In genomic region chr3:188255190-188255589, GRCh38 we compare ENCODE assay signal across 18 cellular contexts.
A peak's percentile ranks its signal among the peaks of the same experiment; 100 is the strongest.
DNase-seq lines count a peak whose midpoint lies in the region; ATAC-seq, FAIRE-seq and TF ChIP-seq lines count a peak whose summit lies in the region.
"Had no signal": no experiment of that assay in that cellular context is flagged by ENCODE, and none has a peak within 500 bp of the region (broad histone marks: within the 10 kb centered on the region; RNA-seq: fewer than 3 reads in every experiment).

No MANE protein-coding gene starts in this region.

- TF ChIP-seq CTCF in esophagus squamous epithelium (IDR thresholded peaks at IDR 0.05): no peak
- no peak for TF ChIP-seq CTCF in thoracic aorta (IDR thresholded peaks at IDR 0.05)
- no peak for TF ChIP-seq CTCF in left lung (IDR thresholded peaks at IDR 0.05)
- TF ChIP-seq CTCF in thyroid gland (IDR thresholded peaks at IDR 0.05): no peak

- H3K9me3 ChIP-seq in esophagus squamous epithelium: no peaks in the 10 kb centered on the region
- H3K9me3 ChIP-seq in thoracic aorta: no peaks in the 10 kb centered on the region
- no peaks in the 10 kb centered on the region for H3K9me3 ChIP-seq in left lung
- no peaks in the 10 kb centered on the region for H3K9me3 ChIP-seq in thyroid gland
- H3K9me3 ChIP-seq: Caco-2 had no signal

- no peak for FAIRE-seq in GM12891 (lab: Jason Lieb, UNC)

- H3K9me3 Mint-ChIP-seq in activated T-cell treated with anti-CD3 and anti-CD28 coated beads, Interleukin-2, amount 50 U/mL, for 4 hours: peaks cover 3% of the 10 kb centered on the region
- no peaks in the 10 kb centered on the region for H3K9me3 Mint-ChIP-seq in activated T-helper 17 cell treated with anti-CD3 and anti-CD28 coated beads, Interleukin-2, amount 50 U/mL, for 72 hours

- H3K27me3 Mint-ChIP-seq in activated T-cell treated with anti-CD3 and anti-CD28 coated beads, Interleukin-2, amount 50 U/mL, for 4 hours (ENCODE audit: low read depth): no peaks in the 10 kb centered on the region
- no peaks in the 10 kb centered on the region for H3K27me3 Mint-ChIP-seq in activated T-helper 17 cell treated with anti-CD3 and anti-CD28 coated beads, Interleukin-2, amount 50 U/mL, for 72 hours

- no peak overlapping the region for H3K4me3 Mint-ChIP-seq in activated T-cell treated with anti-CD3 and anti-CD28 coated beads, Interleukin-2, amount 50 U/mL, for 4 hours
- no peak overlapping the region for H3K4me3 Mint-ChIP-seq in activated T-helper 17 cell treated with anti-CD3 and anti-CD28 coated beads, Interleukin-2, amount 50 U/mL, for 72 hours

- no peak for DNase-seq in activated T-cell treated with anti-CD3 and anti-CD28 coated beads, Interleukin-2, amount 50 U/mL, for 4 hours
- no peak for DNase-seq in activated T-cell treated with anti-CD3 and anti-CD28 coated beads, Interleukin-2, amount 50 U/mL, for 1 hour
- DNase-seq in esophagus squamous epithelium (lab: John Stamatoyannopoulos, UW): no peak
- DNase-seq in thoracic aorta (ENCODE audit: low spot score): no peak
- DNase-seq in GM12891 (ENCODE audit: insufficient read length, low spot score): no peak
- DNase-seq in left lung: no peak
- DNase-seq in thyroid gland: no peak
- DNase-seq: AML-193, Caco-2, HCEC 1CT, Karpas-422, MM.1S, NCI-H1105, NCI-H187 treated with DMSO at 0.1 percent for 48 hours, NCI-H446 treated with DMSO at 0.1 percent for 48 hours, NCI-H774, PC-9 had no signal

- TF ChIP-seq POLR2A in esophagus squamous epithelium (IDR thresholded peaks at IDR 0.05) (no peak), GM12891 (IDR thresholded peaks at IDR 0.05; ENCODE audit: low read depth, low read length) (no peak), thyroid gland (IDR thresholded peaks at IDR 0.05) (no peak)

- H3K27ac ChIP-seq in esophagus squamous epithelium (peak overlapping the region in 3 of 4 donors; percentile 36 to 88 (median 56)), thoracic aorta (peak overlapping the region; percentile 39 to 71), left lung (no peak overlapping the region), thyroid gland (no peak overlapping the region)
- H3K27ac ChIP-seq: PC-9 had no signal

- no peaks in the 10 kb centered on the region for H3K27me3 ChIP-seq in esophagus squamous epithelium
- H3K27me3 ChIP-seq in thoracic aorta (replicated peaks; ENCODE audit: insufficient read depth): no peaks in the 10 kb centered on the region
- H3K27me3 ChIP-seq in left lung: no peaks in the 10 kb centered on the region
- no peaks in the 10 kb centered on the region for H3K27me3 ChIP-seq in thyroid gland

- H3K36me3 Mint-ChIP-seq in activated T-cell treated with anti-CD3 and anti-CD28 coated beads, Interleukin-2, amount 50 U/mL, for 4 hours (ENCODE audit: insufficient read depth): peaks cover 14% of the 10 kb centered on the region
- peaks cover 12% of the 10 kb centered on the region for H3K36me3 Mint-ChIP-seq in activated T-helper 17 cell treated with anti-CD3 and anti-CD28 coated beads, Interleukin-2, amount 50 U/mL, for 72 hours (ENCODE audit: low read depth)

- peaks cover 32% of the 10 kb centered on the region for H3K4me1 Mint-ChIP-seq in activated T-cell treated with anti-CD3 and anti-CD28 coated beads, Interleukin-2, amount 50 U/mL, for 4 hours (ENCODE audit: low read depth)
- H3K4me1 Mint-ChIP-seq in activated T-helper 17 cell treated with anti-CD3 and anti-CD28 coated beads, Interleukin-2, amount 50 U/mL, for 72 hours: peaks cover 38% of the 10 kb centered on the region

- H3K4me3 ChIP-seq in esophagus squamous epithelium: no peak overlapping the region
- H3K4me3 ChIP-seq in thoracic aorta: no peak overlapping the region
- no peak overlapping the region for H3K4me3 ChIP-seq in left lung
- no peak overlapping the region for H3K4me3 ChIP-seq in thyroid gland (replicated peaks in 1 of 3)
- H3K4me3 ChIP-seq: PC-9 had no signal

- H3K36me3 ChIP-seq in esophagus squamous epithelium: peaks cover 0 to 8% (median 0%) of the 10 kb centered on the region in 3 donors
- no peaks in the 10 kb centered on the region for H3K36me3 ChIP-seq in thoracic aorta
- H3K36me3 ChIP-seq in left lung: no peaks in the 10 kb centered on the region
- no peaks in the 10 kb centered on the region for H3K36me3 ChIP-seq in thyroid gland

- ATAC-seq in activated T-cell treated with anti-CD3 and anti-CD28 coated beads, Interleukin-2, amount 50 U/mL, for 4 hours: peak; percentile 7 to 20
- peak; percentile 76 for ATAC-seq in activated T-helper 17 cell treated with anti-CD3 and anti-CD28 coated beads, Interleukin-2, amount 50 U/mL, for 72 hours (replicated peaks)
- no peak for ATAC-seq in thoracic aorta (ENCODE audit: insufficient number of reproducible peaks, low FRiP score, low read depth)
- ATAC-seq in left lung: no peak

- 80 to 94% methylated on average over 2 of the region's 2 CpGs for WGBS in esophagus squamous epithelium, 2 donors
- WGBS in thyroid gland, 2 donors: 96 to 100% methylated on average over 2 of the region's 2 CpGs

- intact Hi-C loops in esophagus squamous epithelium (cut with DNase I) (no loop called here), left lung (cut with DNase I) (no loop called here), thyroid gland (cut with DNase I) (no loop called here)

- H3K27ac Mint-ChIP-seq in activated T-helper 17 cell treated with anti-CD3 and anti-CD28 coated beads, Interleukin-2, amount 50 U/mL, for 72 hours: peak overlapping the region; percentile 40

- peaks cover 0 to 39% (median 13%) of the 10 kb centered on the region in 3 donors for H3K4me1 ChIP-seq in esophagus squamous epithelium
- H3K4me1 ChIP-seq in thoracic aorta (ENCODE audit: control insufficient read depth in 1 of 2, low read depth in 2 of 2): peaks cover 28 to 71% of the 10 kb centered on the region in 2 donors
- peaks cover 8 to 13% of the 10 kb centered on the region in 2 donors for H3K4me1 ChIP-seq in left lung
- peaks cover 0 to 6% of the 10 kb centered on the region in 2 donors for H3K4me1 ChIP-seq in thyroid gland

TF ChIP-seq in GM12891, 5 proteins besides CTCF, POLR2A, EP300 and RAD21:
- TF ChIP-seq SPI1 (IDR thresholded peaks at IDR 0.05; ENCODE audit: low read depth, low read length): no peak
- TF ChIP-seq POLR2AphosphoS5 (IDR thresholded peaks at IDR 0.05; ENCODE audit: low read depth, low read length): no peak
- TF ChIP-seq POU2F2 (IDR thresholded peaks at IDR 0.05; ENCODE audit: low read depth, low read length): no peak
- no peak for TF ChIP-seq TAF1 (IDR thresholded peaks at IDR 0.05; ENCODE audit: low read depth, low read length)
- no peak for TF ChIP-seq PAX5 (IDR thresholded peaks at IDR 0.05; ENCODE audit: insufficient read depth, low read length, severe bottlenecking)

Comparison
In these comparisons a context has a peak if more than half of its experiments do, and no peak if none do; other contexts are left out.
1. ATAC-seq: peak in activated T-cell treated with anti-CD3 and anti-CD28 coated beads, Interleukin-2, amount 50 U/mL, for 4 hours (2 of 2) and activated T-helper 17 cell treated with anti-CD3 and anti-CD28 coated beads, Interleukin-2, amount 50 U/mL, for 72 hours (single experiment); none in thoracic aorta (single experiment) and left lung (single experiment).
2. H3K27ac ChIP-seq: peak in esophagus squamous epithelium (3 of 4) and thoracic aorta (2 of 2); none in left lung (0 of 2) and thyroid gland (0 of 3).